8 cellular contexts compared by ENCODE assay signal in the genomic region with DNA sequence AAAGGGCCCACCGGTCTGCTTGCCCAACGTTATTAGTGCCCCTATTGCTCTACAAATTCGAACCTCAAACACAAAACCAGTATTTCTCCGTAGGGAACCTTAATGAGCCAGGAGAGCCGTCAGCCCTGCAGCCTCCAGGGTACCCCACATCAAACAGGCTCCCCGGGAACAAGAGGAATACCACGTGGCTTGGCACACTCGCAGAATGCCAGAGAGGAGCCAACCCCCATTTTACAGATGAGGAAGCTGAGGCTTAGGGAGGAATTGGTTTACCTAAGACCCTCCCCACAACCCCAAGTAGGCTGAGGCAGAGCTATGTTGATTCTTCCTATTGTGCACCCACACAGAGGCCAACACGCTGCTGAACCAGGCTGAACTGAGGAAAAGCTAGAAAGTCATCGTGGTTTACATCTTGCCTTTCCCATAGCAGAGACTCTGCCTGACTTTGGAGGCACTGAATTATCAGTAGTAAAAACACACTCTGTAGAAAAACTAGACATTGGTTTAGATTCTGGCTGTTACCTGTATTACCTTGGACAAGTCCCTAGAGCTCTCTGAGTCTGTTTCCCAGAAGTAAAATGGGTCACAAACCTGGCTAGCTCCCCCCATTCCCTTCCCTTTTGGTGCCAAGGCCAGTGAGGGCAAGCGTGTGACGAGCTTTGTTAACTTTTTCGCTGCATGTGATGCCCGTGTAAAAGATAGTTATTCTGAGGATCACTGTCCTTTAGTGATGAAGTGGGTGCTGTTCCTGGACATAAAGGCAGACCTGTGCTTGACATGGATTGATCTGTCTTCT. TPM values are rescaled to one million over a fixed set of nuclear protein-coding genes. Genes with fewer than 3 reads are reported as not detected.
A peak's percentile ranks its signal among the peaks of the same experiment; 100 is the strongest.
DNase-seq lines count a peak whose midpoint lies in the region; ATAC-seq and TF ChIP-seq lines count a peak whose summit lies in the region.

No MANE protein-coding gene starts in this region.

- BruUV-seq in Panc1 (replicated peaks; lab: Mats Ljungman, UMichigan) = TSS peak; percentile 92

- peak overlapping the region; percentile 98 for H3K27ac ChIP-seq in Panc1 (ENCODE audit: low read length)
- peak overlapping the region; percentile 89 for H3K27ac ChIP-seq in endodermal cell (ENCODE audit: low read depth, low read length)
- peak overlapping the region; percentile 88 to 92 for H3K27ac ChIP-seq in ovary

- CTCF ChIA-PET in Panc1 (lab: Charles Lee) = interaction anchor here (1.9 kb wide), 1 partner anchor 51 kb away, joined by 11 read pairs; no protein-coding TSS in a partner anchor

- no peaks in the 10 kb centered on the region for H3K27me3 Mint-ChIP-seq in endodermal cell (ENCODE audit: insufficient read depth)

- no peak for TF ChIP-seq POLR2A in ovary (IDR thresholded peaks at IDR 0.05)

- H3K9me3 Mint-ChIP-seq in endodermal cell = no peaks in the 10 kb centered on the region

- POLR2A ChIA-PET in Panc1 (lab: Charles Lee) = no interaction called here

- no peaks in the 10 kb centered on the region for H3K27me3 ChIP-seq in Panc1 (ENCODE audit: control insufficient read depth, insufficient read depth, low read length)
- H3K27me3 ChIP-seq in endodermal cell (ENCODE audit: control insufficient read depth, insufficient read depth, low read length, poor library complexity, severe bottlenecking) = no peaks in the 10 kb centered on the region
- H3K27me3 ChIP-seq in ovary = no peaks in the 10 kb centered on the region

- peak overlapping the region; percentile 100 for H3K9ac ChIP-seq in endodermal cell (ENCODE audit: extremely low read depth, low read length, poor library complexity, severe bottlenecking)

- peak overlapping the region; percentile 99 for H3K27ac Mint-ChIP-seq in endodermal cell

- H3K4me3 ChIP-seq in GM12875 (ENCODE audit: low read depth, low read length) = peak overlapping the region; percentile 87
- peak overlapping the region; percentile 92 to 98 for H3K4me3 ChIP-seq in Panc1 (ENCODE audit: low read depth in 2 of 2, low read length in 2 of 2)
- peak overlapping the region; percentile 99 for H3K4me3 ChIP-seq in endodermal cell (ENCODE audit: low read length)
- H3K4me3 ChIP-seq in ovary = peak overlapping the region; percentile 99

- peaks cover 31% of the 10 kb centered on the region for H3K4me1 ChIP-seq in Panc1 (ENCODE audit: control insufficient read depth, insufficient read depth, low read length)
- H3K4me1 ChIP-seq in endodermal cell (ENCODE audit: control insufficient read depth, insufficient read depth, low read length) = peaks cover 5% of the 10 kb centered on the region
- peaks cover 28% of the 10 kb centered on the region for H3K4me1 ChIP-seq in ovary (ENCODE audit: insufficient read depth)

- TF ChIP-seq EP300 in ovary (IDR thresholded peaks at IDR 0.05) = no peak

- ATAC-seq in Panc1 = no peak
- ATAC-seq in GM19397 (IDR thresholded peaks at IDR 0.05; ENCODE audit: unreplicated experiment) = no peak
- no peak for ATAC-seq in HG03521 (IDR thresholded peaks at IDR 0.05; ENCODE audit: unreplicated experiment)
- ATAC-seq in HG03442 (IDR thresholded peaks at IDR 0.05; ENCODE audit: unreplicated experiment) = no peak

- intact Hi-C loops in Panc1 (cut with micrococcal nuclease; ENCODE audit: unreplicated experiment) = no loop called here
- intact Hi-C loops in ovary (cut with DNase I) = no loop called here

- peaks cover 9% of the 10 kb centered on the region for H3K36me3 ChIP-seq in Panc1 (ENCODE audit: control insufficient read depth, insufficient read depth, low read length)
- H3K36me3 ChIP-seq in endodermal cell (ENCODE audit: control insufficient read depth, insufficient read depth, low read length) = peaks cover 28% of the 10 kb centered on the region
- no peaks in the 10 kb centered on the region for H3K36me3 ChIP-seq in ovary

- DNase-seq in Panc1 (ENCODE audit: low read depth, low spot score) (no peak), endodermal cell (no peak), ovary (no peak), AG08395 (ENCODE audit: low spot score) (no peak)

- peaks cover 17% of the 10 kb centered on the region for H3K4me1 Mint-ChIP-seq in endodermal cell

- H3K4me3 Mint-ChIP-seq in endodermal cell = peak overlapping the region; percentile 97

- H3K9me3 ChIP-seq in Panc1 (ENCODE audit: control insufficient read depth, insufficient read depth, low read depth, low read length) = no peaks in the 10 kb centered on the region
- no peaks in the 10 kb centered on the region for H3K9me3 ChIP-seq in endodermal cell (ENCODE audit: control insufficient read depth, low read length)
- H3K9me3 ChIP-seq in ovary = no peaks in the 10 kb centered on the region

- no peak for TF ChIP-seq CTCF in GM12875 (IDR thresholded peaks at IDR 0.05; ENCODE audit: borderline replicate concordance, insufficient read depth, low read depth, low read length)
- no peak for TF ChIP-seq CTCF in Panc1 (IDR thresholded peaks at IDR 0.05)
- TF ChIP-seq CTCF in endodermal cell (conservative IDR thresholded peaks at IDR 0.05) = no peak
- no peak for TF ChIP-seq CTCF in ovary (IDR thresholded peaks at IDR 0.05)

- in situ Hi-C loops in Panc1 (cut with HindIII; ENCODE audit: low pct_unique_long_range_greater_than_20kb, low sequenced_read_pairs) = no loop called here

- WGBS in endodermal cell (ENCODE audit: insufficient coverage in 1 of 2, insufficient read length in 1 of 2), 2 experiments = 50 to 58% methylated on average over 8 to 14 of the region's 14 CpGs
- WGBS in ovary, 3 donors = 37 to 41% (median 37%) methylated on average over 14 of the region's 14 CpGs

- peaks cover 20% of the 10 kb centered on the region for H3K36me3 Mint-ChIP-seq in endodermal cell (ENCODE audit: low read depth)

RNA-seq across cellular contexts. Expression of a gene that starts 0.8 kb away (rescaled TPM):
- 79.6 TPM for total RNA-seq in Panc1 (2021; ENCODE audit: unreplicated experiment)
- 82.2 TPM for polyA plus RNA-seq in Panc1 (2012; ENCODE audit: insufficient read length)
- total RNA-seq in endodermal cell = 100 to 1,000 TPM in 1 of 2 donors, 10 to 100 TPM in 1; 93.7 to 116 TPM
- polyA plus RNA-seq in endodermal cell (2013, experiment 1 of 2) = 54.4 TPM
- 47.1 TPM for polyA plus RNA-seq in endodermal cell (2013, experiment 2 of 2)
- total RNA-seq in ovary = 10 to 100 TPM; 19.0 to 41.4 (median 36.3) TPM
- polyA plus RNA-seq in ovary = 10 to 100 TPM; 22.6 to 27.0 TPM

RNA-seq across cellular contexts. Expression of a gene that starts 0.9 kb away (rescaled TPM):
- total RNA-seq in Panc1 (2021; ENCODE audit: unreplicated experiment) (217 TPM), endodermal cell (100 to 1,000 TPM; 244 to 251 TPM), ovary (100 to 1,000 TPM; 117 to 264 (median 217) TPM)
- 134 TPM for polyA plus RNA-seq in Panc1 (2012; ENCODE audit: insufficient read length)
- polyA plus RNA-seq in endodermal cell (2013, experiment 1 of 2) = 177 TPM
- 161 TPM for polyA plus RNA-seq in endodermal cell (2013, experiment 2 of 2)
- 100 to 1,000 TPM; 137 to 270 TPM for polyA plus RNA-seq in ovary

RNA-seq across cellular contexts. Expression of a gene that starts 27.8 kb away (rescaled TPM):
- total RNA-seq in Panc1 (2021; ENCODE audit: unreplicated experiment) (80.3 TPM), endodermal cell (10 to 100 TPM; 17.3 to 22.8 TPM), ovary (10 to 100 TPM; 24.1 to 58.3 (median 44.1) TPM)
- polyA plus RNA-seq in Panc1 (2012; ENCODE audit: insufficient read length) = 58.7 TPM
- polyA plus RNA-seq in endodermal cell (2013, experiment 1 of 2) = 9.4 TPM
- 10.8 TPM for polyA plus RNA-seq in endodermal cell (2013, experiment 2 of 2)
- polyA plus RNA-seq in ovary = 10 to 100 TPM; 33.4 to 45.7 TPM

RNA-seq across cellular contexts. Expression of a gene that starts 28.3 kb away (rescaled TPM):
- 86.6 TPM for total RNA-seq in Panc1 (2021; ENCODE audit: unreplicated experiment)
- polyA plus RNA-seq in Panc1 (2012; ENCODE audit: insufficient read length) = 45.5 TPM
- 10 to 100 TPM; 26.5 to 29.3 TPM for total RNA-seq in endodermal cell
- polyA plus RNA-seq in endodermal cell (2013, experiment 1 of 2) = 48.2 TPM
- 44.3 TPM for polyA plus RNA-seq in endodermal cell (2013, experiment 2 of 2)
- 100 to 1,000 TPM in 1 of 7 donors, 10 to 100 TPM in 6; 21.5 to 102 (median 53.4) TPM for total RNA-seq in ovary
- polyA plus RNA-seq in ovary = 100 to 1,000 TPM in 1 of 2 donors, 10 to 100 TPM in 1; 33.7 to 115 TPM

RNA-seq across cellular contexts. Expression of a gene that starts 38.7 kb away (rescaled TPM):
- total RNA-seq in Panc1 (2021; ENCODE audit: unreplicated experiment) (0.51 TPM), endodermal cell (10 to 100 TPM in 1 of 2 donors, 1 to 10 TPM in 1; 7.2 to 13.3 TPM), ovary (10 to 100 TPM in 6 of 7 donors, 1 to 10 TPM in 1; 9.4 to 39.9 (median 17.2) TPM)
- 0.16 TPM for polyA plus RNA-seq in Panc1 (2012; ENCODE audit: insufficient read length)
- 10.2 TPM for polyA plus RNA-seq in endodermal cell (2013, experiment 1 of 2)
- 8.3 TPM for polyA plus RNA-seq in endodermal cell (2013, experiment 2 of 2)
- polyA plus RNA-seq in ovary = 1 to 10 TPM; 1.9 to 6.9 TPM
